ENCODE assay signal across 8 cellular contexts in genomic region chr3:160981217-160981938, GRCh38.
A peak's percentile ranks its signal among the peaks of the same experiment; 100 is the strongest.
DNase-seq lines count a peak whose midpoint lies in the region; ATAC-seq and TF ChIP-seq lines count a peak whose summit lies in the region.

No MANE protein-coding gene starts in this region.

- no peaks in the 10 kb centered on the region for H3K4me1 ChIP-seq in colonic mucosa

- H3K36me3 ChIP-seq in colonic mucosa, result no peaks in the 10 kb centered on the region
- H3K36me3 ChIP-seq in H7 (replicated peaks; ENCODE audit: control insufficient read depth, insufficient read depth, low read length), result no peaks in the 10 kb centered on the region

- DNase-seq in GF-D8 (lab: John Stamatoyannopoulos, UW) (peak; percentile 99), fibroblast of the aortic adventitia (ENCODE audit: low read depth) (peak; percentile 1), colonic mucosa (no peak), NCI-H1105 (lab: John Stamatoyannopoulos, UW) (no peak), H7 (no peak), T-helper 9 cell (no peak)

- no peak overlapping the region for H3K27ac ChIP-seq in colonic mucosa

- H3K27me3 ChIP-seq in colonic mucosa (no peaks in the 10 kb centered on the region), H7 (ENCODE audit: control insufficient read depth, insufficient read depth, low read length) (no peaks in the 10 kb centered on the region)

- no peak overlapping the region for H3K4me3 ChIP-seq in fibroblast of the aortic adventitia (ENCODE audit: low read depth, low read length)
- H3K4me3 ChIP-seq in colonic mucosa, result no peak overlapping the region
- H3K4me3 ChIP-seq in H7 (ENCODE audit: insufficient read depth, low read depth, low read length), result no peak overlapping the region

- no peak overlapping the region for H3K9ac ChIP-seq in colonic mucosa (ENCODE audit: low read depth in 2 of 2, low read length in 2 of 2)

- no peaks in the 10 kb centered on the region for H3K9me3 ChIP-seq in colonic mucosa

- no peak for TF ChIP-seq CTCF in fibroblast of the aortic adventitia (IDR thresholded peaks at IDR 0.05; ENCODE audit: insufficient read depth, low read length)
- no peak for TF ChIP-seq CTCF in colonic mucosa (IDR thresholded peaks at IDR 0.05)

- ATAC-seq in GM21381 (IDR thresholded peaks at IDR 0.05; ENCODE audit: unreplicated experiment), result peak; percentile 83
- peak; percentile 51 for ATAC-seq in HG03575 (IDR thresholded peaks at IDR 0.05; ENCODE audit: extremely low read depth, insufficient number of reproducible peaks, low FRiP score, unreplicated experiment)

- intact Hi-C loops in colonic mucosa (cut with DNase I), result no loop called here

Comparison
In these comparisons a context has a peak if more than half of its experiments do, and no peak if none do; other contexts are left out.
1. DNase-seq: peak in GF-D8 (single experiment) and fibroblast of the aortic adventitia (single experiment); none in colonic mucosa (single experiment), NCI-H1105 (single experiment), H7 (single experiment) and T-helper 9 cell (single experiment).